ENCODE assay signal across 9 cellular contexts in genomic region chr6:168007592-168008338, GRCh38. TPM values are rescaled to one million over a fixed set of nuclear protein-coding genes. Genes with fewer than 3 reads are reported as not detected.
A peak's percentile ranks its signal among the peaks of the same experiment; 100 is the strongest.
DNase-seq lines count a peak whose midpoint lies in the region; ATAC-seq and TF ChIP-seq lines count a peak whose summit lies in the region.
"Had no signal": no experiment of that assay in that cellular context is flagged by ENCODE, and none has a peak within 500 bp of the region (broad histone marks: within the 10 kb centered on the region; RNA-seq: fewer than 3 reads in every experiment).

No MANE protein-coding gene starts in this region.

- H3K4me1 Mint-ChIP-seq in GM23338 = no peaks in the 10 kb centered on the region; the same call in 2 of the 3 replicates

- no peaks in the 10 kb centered on the region for H3K79me2 ChIP-seq in GM23338 (replicated peaks; ENCODE audit: insufficient read depth)

- H3K4me3 ChIP-seq in body of pancreas = no peak overlapping the region
- H3K4me3 ChIP-seq in left lung = no peak overlapping the region
- H3K4me3 ChIP-seq in GM23338 = no peak overlapping the region

- no peaks in the 10 kb centered on the region for H3K27me3 ChIP-seq in body of pancreas
- H3K27me3 ChIP-seq in left lung = no peaks in the 10 kb centered on the region
- no peaks in the 10 kb centered on the region for H3K27me3 ChIP-seq in GM23338 (ENCODE audit: insufficient read depth)

- no peaks in the 10 kb centered on the region for H3K4me1 ChIP-seq in body of pancreas
- H3K4me1 ChIP-seq in left lung = peaks cover 4 to 5% of the 10 kb centered on the region in 2 donors
- H3K4me1 ChIP-seq in GM23338 (ENCODE audit: insufficient read depth) = no peaks in the 10 kb centered on the region

- intact Hi-C loops in body of pancreas (cut with DNase I) = no loop called here
- intact Hi-C loops in left lung (cut with DNase I) = no loop called here

- no peak for TF ChIP-seq POLR2A in body of pancreas (IDR thresholded peaks at IDR 0.05)

- TF ChIP-seq CTCF in body of pancreas (IDR thresholded peaks at IDR 0.05) (no peak), left lung (IDR thresholded peaks at IDR 0.05) (no peak), GM23338 (conservative IDR thresholded peaks at IDR 0.05; ENCODE audit: low read depth in 2 of 2) (no peak)

- no peak overlapping the region for H3K4me3 Mint-ChIP-seq in GM23338

- peaks cover 7% of the 10 kb centered on the region; the same call in 2 of the 3 replicates for H3K36me3 Mint-ChIP-seq in GM23338 (ENCODE audit: low read depth)

- ATAC-seq in body of pancreas (peak; percentile 81), left lung (peak; percentile 93), GM23338 (no peak)

- peaks cover 18% of the 10 kb centered on the region for H3K9me3 Mint-ChIP-seq in GM23338

- H4K20me1 ChIP-seq in GM23338 (replicated peaks; ENCODE audit: insufficient read depth) = no peaks in the 10 kb centered on the region

- peak; percentile 83 for DNase-seq in AG08396 (ENCODE audit: low spot score)
- peak; percentile 99 for DNase-seq in M059J (ENCODE audit: low read depth)
- DNase-seq in body of pancreas = peak; percentile 26 to 65 (median 43)
- DNase-seq in left lung = peak in 1 of 2 donors; percentile 61
- no peak for DNase-seq in stimulated activated CD4-positive, alpha-beta T cell treated with anti-CD3 and anti-CD28 coated beads, Interleukin-4, amount 100 ng/mL, for 4 hours
- no peak for DNase-seq in hypothalamus (lab: John Stamatoyannopoulos, UW)
- no peak for DNase-seq in AML-193 (lab: John Stamatoyannopoulos, UW)
- DNase-seq in GM23338 (ENCODE audit: low spot score) = no peak
- DNase-seq: NCI-H187 had no signal

- H3K9me3 ChIP-seq in body of pancreas (peaks cover 0 to 5% (median 0%) of the 10 kb centered on the region in 3 donors), left lung (peaks cover 0 to 29% of the 10 kb centered on the region in 2 donors)

- no peak overlapping the region for H2AFZ ChIP-seq in GM23338

- H3K27me3 Mint-ChIP-seq in GM23338 (ENCODE audit: insufficient read depth, low read depth, poor library complexity) = peaks cover 4% of the 10 kb centered on the region

- H3K27ac Mint-ChIP-seq in GM23338 = no peak overlapping the region

- H3K27ac ChIP-seq in body of pancreas (peak overlapping the region in 2 of 4 donors; percentile 3 to 53), left lung (peak overlapping the region; percentile 6 to 7), GM23338 (ENCODE audit: low read depth) (no peak overlapping the region)

- no peaks in the 10 kb centered on the region for H3K9me2 ChIP-seq in GM23338 (ENCODE audit: insufficient read depth)

- 53% methylated on average over 3 of the region's 3 CpGs for WGBS in body of pancreas, 2 donors

- H3K36me3 ChIP-seq in body of pancreas (replicated peaks in 1 of 2; ENCODE audit: insufficient read depth in 1 of 2, low read depth in 2 of 2) (no peaks in the 10 kb centered on the region), left lung (no peaks in the 10 kb centered on the region), GM23338 (ENCODE audit: insufficient read depth) (no peaks in the 10 kb centered on the region)

- no peaks in the 10 kb centered on the region for H3F3A ChIP-seq in GM23338 (replicated peaks; ENCODE audit: low read depth)

- no peak overlapping the region for H3K4me2 ChIP-seq in GM23338

TF ChIP-seq in GM23338, 12 proteins besides CTCF, POLR2A, EP300 and RAD21:
- TF ChIP-seq ZNF331 (CRISPR knock-in tag; IDR thresholded peaks at IDR 0.05; ENCODE audit: low read depth) (no peak), NANOG (IDR thresholded peaks at IDR 0.05; ENCODE audit: borderline replicate concordance) (no peak), ZNF114 (CRISPR knock-in tag; IDR thresholded peaks at IDR 0.05) (no peak), EZH2 (IDR thresholded peaks at IDR 0.05; ENCODE audit: low read depth, unreplicated experiment) (no peak), ETS1 (IDR thresholded peaks at IDR 0.05) (no peak)

RNA-seq across cellular contexts. Expression of gene KIF25, which starts 10.3 kb away (rescaled TPM):
- total RNA-seq in M059J (2014; rRNA removed; shearing (Covaris generic)) = not detected in 2 replicates
- total RNA-seq in body of pancreas = 1 to 10 TPM in 1 of 2 donors, not detected in 1; 1.8 TPM
- total RNA-seq in left lung = 1 to 10 TPM in 1 of 2 donors, under 1 TPM in 1; 0.63 to 1.2 TPM
- total RNA-seq in GM23338 (2014; rRNA removed; shearing (Covaris generic)) = 0.69 and 1.5 TPM in 2 replicates
- polyA plus RNA-seq in GM23338 (2016; fragmentation: Nextera tagmentation; extraction: Ambion mirVana) = 0.76 and 0.92 TPM in 2 replicates

Comparison
In these comparisons a context has a peak if more than half of its experiments do, and no peak if none do; other contexts are left out.
1. DNase-seq: peak in AG08396 (single experiment), M059J (single experiment) and body of pancreas (4 of 4); none in stimulated activated CD4-positive, alpha-beta T cell treated with anti-CD3 and anti-CD28 coated beads, Interleukin-4, amount 100 ng/mL, for 4 hours (0 of 2), hypothalamus (0 of 51), AML-193 (0 of 2) and GM23338 (single experiment).